ENCODE assay signal across 25 cellular contexts in the genomic region with DNA sequence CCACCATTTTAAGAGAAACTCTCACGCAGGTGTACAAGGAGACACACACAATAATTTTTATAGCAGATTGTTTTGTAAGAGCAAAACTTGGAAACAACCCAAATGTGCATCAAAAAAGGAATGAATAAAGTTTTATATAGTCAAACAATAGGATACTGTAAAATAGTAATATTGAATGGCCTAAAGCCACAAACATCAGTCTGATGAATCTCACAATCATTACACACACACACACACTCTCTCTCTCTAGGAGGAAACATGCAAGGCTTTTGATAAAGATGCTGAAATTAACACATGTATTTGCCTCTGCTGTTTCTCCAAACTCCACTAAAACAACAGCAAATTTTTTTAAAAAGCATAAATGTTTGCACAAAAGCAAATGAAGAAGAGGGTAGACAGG. TPM values are rescaled to one million over a fixed set of nuclear protein-coding genes. Genes with fewer than 3 reads are reported as not detected.
"Had no signal": no experiment of that assay in that cellular context is flagged by ENCODE, and none has a peak within 500 bp of the region (broad histone marks: within the 10 kb centered on the region; RNA-seq: fewer than 3 reads in every experiment).

No MANE protein-coding gene starts in this region.

- ATAC-seq: esophagus mucosa; gastroesophageal sphincter; heart left ventricle; stimulated activated naive CD8-positive, alpha-beta T cell treated with anti-CD3 and anti-CD28 coated beads, Interleukin-15, Interleukin-2, amounts not matched to agents 100 U/mL and 50 U/mL, for 24 hours had no signal

- H3K9me3 ChIP-seq: breast epithelium, gastroesophageal sphincter, heart left ventricle, left ventricle myocardium inferior, prostate gland, right atrium auricular region, SJSA1, tibial artery had no signal

- H3K4me3 ChIP-seq: breast epithelium, gastroesophageal sphincter, heart left ventricle, left ventricle myocardium inferior, prostate gland, right atrium auricular region, SJSA1, tibial artery had no signal

- H3K27me3 ChIP-seq: breast epithelium, gastroesophageal sphincter, heart left ventricle, right atrium auricular region, SJSA1, tibial artery had no signal

- H3K4me3 Mint-ChIP-seq: activated naive CD4-positive, alpha-beta T cell treated with anti-CD3 and anti-CD28 coated beads for 36 hours; neural crest cell had no signal

- H3K27ac ChIP-seq: breast epithelium, gastroesophageal sphincter, heart left ventricle, left ventricle myocardium inferior, prostate gland, right atrium auricular region, SJSA1, tibial artery had no signal

- H3K4me1 ChIP-seq: breast epithelium, gastroesophageal sphincter, left ventricle myocardium inferior, prostate gland, right atrium auricular region, tibial artery had no signal

- H3K9me3 Mint-ChIP-seq: activated naive CD4-positive, alpha-beta T cell treated with anti-CD3 and anti-CD28 coated beads for 36 hours had no signal

- H3K36me3 ChIP-seq: breast epithelium, gastroesophageal sphincter, heart left ventricle, left ventricle myocardium inferior, prostate gland, right atrium auricular region, SJSA1, tibial artery had no signal

- DNase-seq: activated CD4-positive, alpha-beta T cell treated with anti-CD3 and anti-CD28 coated beads, Interleukin-2, amount 50 U/mL, for 48 hours; activated CD4-positive, CD25-positive, alpha-beta regulatory T cell; activated CD8-positive, alpha-beta memory T cell treated with anti-CD3 and anti-CD28 coated beads, Interleukin-2, amount 50 U/mL, for 48 hours; activated naive CD4-positive, alpha-beta T cell treated with anti-CD3 and anti-CD28 coated beads for 36 hours; cortex of kidney; heart left ventricle; left ventricle myocardium inferior; stimulated activated CD4-positive, alpha-beta T cell treated with anti-CD3 and anti-CD28 coated beads, Interleukin-12 subunit alpha, Interleukin-12 subunit beta, amount 100 ng/mL, for 4 hours; stimulated activated CD4-positive, alpha-beta T cell treated with anti-CD3 and anti-CD28 coated beads, Interleukin-1b, Interleukin-23, amount 100 ng/mL, for 48 hours; stimulated activated naive CD8-positive, alpha-beta T cell treated with anti-CD3 and anti-CD28 coated beads, Interleukin-15, Interleukin-2, amounts not matched to agents 100 U/mL and 50 U/mL, for 24 hours; substantia nigra; SW 1271; T-helper 9 cell; tibial artery had no signal

RNA-seq across cellular contexts. Expression of a gene that starts 37.3 kb away (rescaled TPM):
- total RNA-seq: activated naive CD4-positive, alpha-beta T cell treated with anti-CD3 and anti-CD28 coated beads for 36 hours; astrocyte; kidney epithelial cell; myocyte; neural crest cell; osteocyte; prostate gland; SJSA1 had no signal
